In genomic region chr5:175692235-175692995, GRCh38 we compare ENCODE assay signal across 24 cellular contexts. TPM values are rescaled to one million over a fixed set of nuclear protein-coding genes. Genes with fewer than 3 reads are reported as not detected.
A peak's percentile ranks its signal among the peaks of the same experiment; 100 is the strongest.
DNase-seq lines count a peak whose midpoint lies in the region; ATAC-seq, FAIRE-seq and TF ChIP-seq lines count a peak whose summit lies in the region.
"Had no signal": no experiment of that assay in that cellular context is flagged by ENCODE, and none has a peak within 500 bp of the region (broad histone marks: within the 10 kb centered on the region; RNA-seq: fewer than 3 reads in every experiment).

No MANE protein-coding gene starts in this region.

- H4K20me1 ChIP-seq in mammary epithelial cell (ENCODE audit: insufficient read depth, low read length): no peaks in the 10 kb centered on the region

- TF ChIP-seq CTCF in kidney (IDR thresholded peaks at IDR 0.05; ENCODE audit: borderline replicate concordance, extremely low read depth, insufficient read depth): no peak
- TF ChIP-seq CTCF in mammary epithelial cell (conservative IDR thresholded peaks at IDR 0.05 in 1 of 2, IDR thresholded peaks at IDR 0.05 in 1 of 2; ENCODE audit: extremely low read depth in 1 of 2, insufficient read depth in 1 of 2, low read depth in 1 of 2, low read length in 2 of 2): no peak

- intact Hi-C loops in activated T-helper 2 cell treated with anti-CD3 and anti-CD28 coated beads, Interferon-gamma antibody, Interleukin-2, Interleukin-4, amounts not matched to agents 10 μg/mL and 5 μg/mL and 100 μg/mL, durations not matched to agents 14 hours and 24 hours and 36 hours (cut with micrococcal nuclease): no loop called here
- intact Hi-C loops in kidney (cut with DNase I) (no loop called here), mammary epithelial cell (cut with micrococcal nuclease) (no loop called here)

- H3K9me3 ChIP-seq in kidney (ENCODE audit: control insufficient read depth in 1 of 2, low read length in 2 of 2) (no peaks in the 10 kb centered on the region), mammary epithelial cell (replicated peaks; ENCODE audit: insufficient read depth, low read length) (no peaks in the 10 kb centered on the region)
- H3K9me3 ChIP-seq: A549, BE2C, esophagus squamous epithelium, gastroesophageal sphincter, upper lobe of left lung had no signal

- H3K36me3 ChIP-seq in kidney (ENCODE audit: control insufficient read depth in 1 of 2, insufficient read depth in 2 of 2, low read length in 2 of 2) (no peaks in the 10 kb centered on the region), mammary epithelial cell (ENCODE audit: insufficient read depth, low read length) (no peaks in the 10 kb centered on the region)
- H3K36me3 ChIP-seq: BE2C, esophagus squamous epithelium, gastroesophageal sphincter, upper lobe of left lung had no signal

- H3K79me2 ChIP-seq in mammary epithelial cell (ENCODE audit: insufficient read depth, low read length): no peaks in the 10 kb centered on the region

- H3K36me3 Mint-ChIP-seq in activated naive CD4-positive, alpha-beta T cell treated with anti-CD3 and anti-CD28 coated beads, Interleukin-2, amount 50 U/mL, for 24 hours: peaks cover 3% of the 10 kb centered on the region
- peaks cover 56% of the 10 kb centered on the region for H3K36me3 Mint-ChIP-seq in activated T-helper 2 cell treated with anti-CD3 and anti-CD28 coated beads, Interferon-gamma antibody, Interleukin-2, Interleukin-4, amounts not matched to agents 10 μg/mL and 5 μg/mL and 100 μg/mL, durations not matched to agents 14 hours and 24 hours and 36 hours (ENCODE audit: low read depth)
- H3K36me3 Mint-ChIP-seq: activated CD8-positive, alpha-beta memory T cell treated with anti-CD3 and anti-CD28 coated beads, Interleukin-2, amount 10 ng/mL, durations not matched to agents 7 days and 5 days; natural killer cell treated with Interleukin-12 subunit alpha and Interleukin-12 subunit beta and Interleukin-15 and Interleukin-18, amount 100 ng/mL, for 72 hours had no signal

- no peaks in the 10 kb centered on the region for H3K27me3 ChIP-seq in mammary epithelial cell (ENCODE audit: insufficient read depth, low read length)
- H3K27me3 ChIP-seq: upper lobe of left lung had no signal

- H3K9ac ChIP-seq in kidney (ENCODE audit: low read length in 2 of 2) (no peak overlapping the region), mammary epithelial cell (ENCODE audit: insufficient read depth, low read length) (no peak overlapping the region)

- no peak for FAIRE-seq in kidney (lab: Jason Lieb, UNC)
- FAIRE-seq: A549 had no signal

- in situ Hi-C loops in mammary epithelial cell (cut with MboI; ENCODE audit: low sequenced_read_pairs in 2 of 2): no loop called here

- peak overlapping the region; percentile 52 for H3K27ac Mint-ChIP-seq in activated naive CD4-positive, alpha-beta T cell treated with anti-CD3 and anti-CD28 coated beads, Interleukin-2, amount 50 U/mL, for 24 hours
- H3K27ac Mint-ChIP-seq in activated T-helper 2 cell treated with anti-CD3 and anti-CD28 coated beads, Interferon-gamma antibody, Interleukin-2, Interleukin-4, amounts not matched to agents 10 μg/mL and 5 μg/mL and 100 μg/mL, durations not matched to agents 14 hours and 24 hours and 36 hours: peak overlapping the region; percentile 26
- H3K27ac Mint-ChIP-seq: activated CD8-positive, alpha-beta memory T cell treated with anti-CD3 and anti-CD28 coated beads, Interleukin-2, amount 10 ng/mL, durations not matched to agents 7 days and 5 days; effector memory CD8-positive, alpha-beta T cell; natural killer cell treated with Interleukin-12 subunit alpha and Interleukin-12 subunit beta and Interleukin-15 and Interleukin-18, amount 100 ng/mL, for 72 hours had no signal

- no peaks in the 10 kb centered on the region for H3K27me3 Mint-ChIP-seq in activated naive CD4-positive, alpha-beta T cell treated with anti-CD3 and anti-CD28 coated beads, Interleukin-2, amount 50 U/mL, for 24 hours
- no peaks in the 10 kb centered on the region for H3K27me3 Mint-ChIP-seq in activated T-helper 2 cell treated with anti-CD3 and anti-CD28 coated beads, Interferon-gamma antibody, Interleukin-2, Interleukin-4, amounts not matched to agents 10 μg/mL and 5 μg/mL and 100 μg/mL, durations not matched to agents 14 hours and 24 hours and 36 hours (ENCODE audit: low read depth)
- H3K27me3 Mint-ChIP-seq: activated CD4-positive, alpha-beta T cell treated with anti-CD3 and anti-CD28 coated beads, Interleukin-2, amount 10 ng/mL, durations not matched to agents 24 days and 14 days; activated CD8-positive, alpha-beta memory T cell treated with anti-CD3 and anti-CD28 coated beads, Interleukin-2, amount 10 ng/mL, durations not matched to agents 7 days and 5 days had no signal

- no peak for ATAC-seq in HG03039 (IDR thresholded peaks at IDR 0.05; ENCODE audit: unreplicated experiment)
- no peak for ATAC-seq in GM19463 (IDR thresholded peaks at IDR 0.05; ENCODE audit: unreplicated experiment)
- ATAC-seq: A549; activated CD8-positive, alpha-beta memory T cell treated with anti-CD3 and anti-CD28 coated beads, Interleukin-2, amount 10 ng/mL, durations not matched to agents 7 days and 5 days; effector memory CD8-positive, alpha-beta T cell; gastroesophageal sphincter; natural killer cell treated with Interleukin-12 subunit alpha and Interleukin-12 subunit beta and Interleukin-15 and Interleukin-18, amount 100 ng/mL, for 72 hours had no signal

- CTCF ChIA-PET in mammary epithelial cell (lab: Charles Lee; ENCODE audit: low non-redundant PET): no interaction called here

- dilution Hi-C loops in mammary epithelial cell (cut with HindIII; ENCODE audit: low sequenced_read_pairs): no loop called here

- H3K4me3 Mint-ChIP-seq in activated naive CD4-positive, alpha-beta T cell treated with anti-CD3 and anti-CD28 coated beads, Interleukin-2, amount 50 U/mL, for 24 hours: no peak overlapping the region
- H3K4me3 Mint-ChIP-seq in activated T-helper 2 cell treated with anti-CD3 and anti-CD28 coated beads, Interferon-gamma antibody, Interleukin-2, Interleukin-4, amounts not matched to agents 10 μg/mL and 5 μg/mL and 100 μg/mL, durations not matched to agents 14 hours and 24 hours and 36 hours (ENCODE audit: low read depth): no peak overlapping the region
- H3K4me3 Mint-ChIP-seq: activated CD4-positive, alpha-beta T cell treated with anti-CD3 and anti-CD28 coated beads, Interleukin-2, amount 10 ng/mL, durations not matched to agents 24 days and 14 days; activated CD8-positive, alpha-beta memory T cell treated with anti-CD3 and anti-CD28 coated beads, Interleukin-2, amount 10 ng/mL, durations not matched to agents 7 days and 5 days; effector memory CD8-positive, alpha-beta T cell; natural killer cell treated with Interleukin-12 subunit alpha and Interleukin-12 subunit beta and Interleukin-15 and Interleukin-18, amount 100 ng/mL, for 72 hours had no signal

- H3K4me1 Mint-ChIP-seq in activated naive CD4-positive, alpha-beta T cell treated with anti-CD3 and anti-CD28 coated beads, Interleukin-2, amount 50 U/mL, for 24 hours: peaks cover 69% of the 10 kb centered on the region
- H3K4me1 Mint-ChIP-seq in activated T-helper 2 cell treated with anti-CD3 and anti-CD28 coated beads, Interferon-gamma antibody, Interleukin-2, Interleukin-4, amounts not matched to agents 10 μg/mL and 5 μg/mL and 100 μg/mL, durations not matched to agents 14 hours and 24 hours and 36 hours (ENCODE audit: low read depth): peaks cover 41% of the 10 kb centered on the region

- 63% methylated on average over 16 of the region's 16 CpGs for WGBS in mammary epithelial cell (ENCODE audit: low coverage, missing lambda C conversion rate)

- no peak for DNase-seq in activated naive CD4-positive, alpha-beta T cell (lab: John Stamatoyannopoulos, UW)
- DNase-seq in activated T-helper 2 cell treated with anti-CD3 and anti-CD28 coated beads, Interferon-gamma antibody, Interleukin-2, Interleukin-4, amounts not matched to agents 10 μg/mL and 5 μg/mL and 100 μg/mL, durations not matched to agents 14 hours and 24 hours and 36 hours (ENCODE audit: low spot score): no peak
- DNase-seq in kidney (peak; percentile 44), mammary epithelial cell (no peak)
- DNase-seq: activated CD4-positive, alpha-beta T cell treated with anti-CD3 and anti-CD28 coated beads, Interleukin-2, amount 10 ng/mL, durations not matched to agents 24 days and 14 days; activated CD8-positive, alpha-beta memory T cell treated with anti-CD3 and anti-CD28 coated beads, Interleukin-2, amount 10 ng/mL, durations not matched to agents 7 days and 5 days; BE2C; effector memory CD8-positive, alpha-beta T cell; esophagus squamous epithelium; kidney glomerular epithelial cell; mesendoderm; NCI-H1694; NCI-H526 treated with DMSO at 0.1 percent for 48 hours; stimulated activated CD4-positive, alpha-beta T cell treated with anti-CD3 and anti-CD28 coated beads, Interleukin-1b, Interleukin-23, amount 100 ng/mL, for 48 hours; stimulated activated naive CD4-positive, alpha-beta T cell treated with Interleukin-2 at 50 U/mL for 16 hours had no signal

- no peak overlapping the region for H2AFZ ChIP-seq in mammary epithelial cell (ENCODE audit: low read depth, low read length)

- H3K4me1 ChIP-seq in kidney (ENCODE audit: control insufficient read depth in 1 of 2, insufficient read depth in 1 of 2, low read depth in 1 of 2, low read length in 2 of 2) (no peaks in the 10 kb centered on the region), mammary epithelial cell (ENCODE audit: insufficient read depth, low read length) (no peaks in the 10 kb centered on the region)
- H3K4me1 ChIP-seq: A549, BE2C, gastroesophageal sphincter had no signal

- H3K27ac ChIP-seq in kidney (ENCODE audit: low read depth in 2 of 2, low read length in 2 of 2) (no peak overlapping the region), temporal lobe (ENCODE audit: low read depth, low read length) (peak overlapping the region; percentile 23), mammary epithelial cell (ENCODE audit: insufficient read depth, low read depth, low read length) (no peak overlapping the region)
- H3K27ac ChIP-seq: A549 had no signal

- no peaks in the 10 kb centered on the region for H3K9me3 Mint-ChIP-seq in activated naive CD4-positive, alpha-beta T cell treated with anti-CD3 and anti-CD28 coated beads, Interleukin-2, amount 50 U/mL, for 24 hours
- no peaks in the 10 kb centered on the region for H3K9me3 Mint-ChIP-seq in activated T-helper 2 cell treated with anti-CD3 and anti-CD28 coated beads, Interferon-gamma antibody, Interleukin-2, Interleukin-4, amounts not matched to agents 10 μg/mL and 5 μg/mL and 100 μg/mL, durations not matched to agents 14 hours and 24 hours and 36 hours
- H3K9me3 Mint-ChIP-seq: activated CD4-positive, alpha-beta T cell treated with anti-CD3 and anti-CD28 coated beads, Interleukin-2, amount 10 ng/mL, durations not matched to agents 24 days and 14 days; effector memory CD8-positive, alpha-beta T cell; natural killer cell treated with Interleukin-12 subunit alpha and Interleukin-12 subunit beta and Interleukin-15 and Interleukin-18, amount 100 ng/mL, for 72 hours had no signal

- BruUV-seq in mammary epithelial cell (replicated peaks; lab: Mats Ljungman, UMichigan): no TSS peak

- H3K4me3 ChIP-seq in kidney (ENCODE audit: low read length in 2 of 2): no peak overlapping the region
- no peak overlapping the region for H3K4me3 ChIP-seq in mammary epithelial cell (replicated peaks in 1 of 3; ENCODE audit: insufficient read depth in 1 of 3, low read depth in 2 of 3, low read length in 3 of 3)
- H3K4me3 ChIP-seq: A549, esophagus squamous epithelium, gastroesophageal sphincter, upper lobe of left lung had no signal

- no peak overlapping the region for H3K4me2 ChIP-seq in mammary epithelial cell (ENCODE audit: insufficient read depth, low read depth, low read length)
- H3K4me2 ChIP-seq: A549 had no signal

RNA-seq across cellular contexts. Expression of gene HRH2, which starts 34.5 kb away (rescaled TPM):
- 34.3 and 37.1 TPM in 2 replicates for total RNA-seq in activated T-helper 2 cell treated with anti-CD3 and anti-CD28 coated beads, Interferon-gamma antibody, Interleukin-2, Interleukin-4, amounts not matched to agents 10 μg/mL and 5 μg/mL and 100 μg/mL, durations not matched to agents 14 hours and 24 hours and 36 hours
- total RNA-seq in kidney (10.6 TPM), temporal lobe (3.0 TPM), mammary epithelial cell (not detected)
- polyA plus RNA-seq in kidney (ENCODE audit: insufficient read depth, low read depth, low replicate concordance) (1.9 TPM), mammary epithelial cell (0.01 TPM)
- not detected for polyA minus RNA-seq in mammary epithelial cell
- total RNA-seq: G401 had no signal
